ENCODE assay signal across 8 cellular contexts in the genomic region with DNA sequence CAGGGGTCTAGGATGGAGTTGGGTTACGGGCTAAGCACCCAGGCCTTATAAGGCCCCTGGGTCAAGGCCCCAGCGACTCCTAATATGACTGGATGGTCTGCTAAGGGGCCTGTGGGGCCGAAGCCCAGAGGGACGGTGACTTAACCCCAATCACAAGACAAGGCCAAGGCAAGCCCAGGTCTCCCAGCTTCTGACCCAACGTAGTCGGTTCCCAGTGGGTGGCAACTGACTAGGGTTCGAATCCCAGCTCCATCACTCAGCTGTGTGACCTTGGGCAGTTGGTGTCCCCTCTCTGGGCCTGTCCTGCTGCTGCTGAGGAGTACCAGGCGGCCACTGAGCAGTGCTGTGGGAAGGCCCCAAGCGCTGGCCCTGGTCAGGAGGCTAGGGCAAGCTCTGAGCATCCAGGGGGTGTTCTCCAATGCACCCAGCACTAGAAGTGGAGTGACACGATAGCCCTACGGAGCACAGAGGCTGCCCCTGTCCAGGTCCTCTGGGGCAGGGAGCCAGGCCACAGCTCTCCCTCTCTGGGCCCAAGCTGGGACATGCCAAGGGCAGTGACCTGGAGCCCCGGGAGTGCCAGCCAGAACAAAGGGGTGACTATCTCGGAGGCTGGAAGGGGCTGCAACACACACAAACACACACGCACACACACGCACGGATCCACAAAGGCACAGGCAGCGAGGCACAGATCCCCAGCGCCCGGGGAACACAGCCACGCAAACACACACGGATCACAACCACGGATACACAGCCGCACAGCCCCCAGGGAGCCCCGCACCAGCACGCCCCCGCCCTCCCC. TPM values are rescaled to one million over a fixed set of nuclear protein-coding genes. Genes with fewer than 3 reads are reported as not detected.
DNase-seq lines count a peak whose midpoint lies in the region; ATAC-seq and TF ChIP-seq lines count a peak whose summit lies in the region.

No MANE protein-coding gene starts in this region.

- ATAC-seq in left ventricle myocardium superior (peak; percentile 55), GM18498 (IDR thresholded peaks at IDR 0.05; ENCODE audit: unreplicated experiment) (no peak)

- H3K4me1 Mint-ChIP-seq in activated T-helper 1 cell treated with anti-CD3 and anti-CD28 coated beads, Interleukin-12 subunit alpha, Interleukin-12 subunit beta, Interleukin-2, Interleukin-4 antibody, amounts not matched to agents 30 ng/mL and 10 ng/mL and 1 ng/mL, durations not matched to agents 14 hours and 24 hours and 36 hours (ENCODE audit: low read depth): peaks cover 4% of the 10 kb centered on the region

- H3K27ac Mint-ChIP-seq in activated T-helper 1 cell treated with anti-CD3 and anti-CD28 coated beads, Interleukin-12 subunit alpha, Interleukin-12 subunit beta, Interleukin-2, Interleukin-4 antibody, amounts not matched to agents 30 ng/mL and 10 ng/mL and 1 ng/mL, durations not matched to agents 14 hours and 24 hours and 36 hours: no peak overlapping the region

- TF ChIP-seq CTCF in retinal pigment epithelial cell (conservative IDR thresholded peaks at IDR 0.05; ENCODE audit: low read depth, low read length): no peak

- in situ Hi-C loops in G401 (cut with HindIII; ENCODE audit: low sequenced_read_pairs): no loop called here

- peak overlapping the region; percentile 57 for H3K4me3 ChIP-seq in retinal pigment epithelial cell (ENCODE audit: low read length)

- H3K27me3 Mint-ChIP-seq in activated T-helper 1 cell treated with anti-CD3 and anti-CD28 coated beads, Interleukin-12 subunit alpha, Interleukin-12 subunit beta, Interleukin-2, Interleukin-4 antibody, amounts not matched to agents 30 ng/mL and 10 ng/mL and 1 ng/mL, durations not matched to agents 14 hours and 24 hours and 36 hours (ENCODE audit: insufficient read depth): peaks cover 6% of the 10 kb centered on the region

- H3K9me3 Mint-ChIP-seq in activated T-helper 1 cell treated with anti-CD3 and anti-CD28 coated beads, Interleukin-12 subunit alpha, Interleukin-12 subunit beta, Interleukin-2, Interleukin-4 antibody, amounts not matched to agents 30 ng/mL and 10 ng/mL and 1 ng/mL, durations not matched to agents 14 hours and 24 hours and 36 hours: no peaks in the 10 kb centered on the region

- peak; percentile 31 for DNase-seq in EL
- DNase-seq in activated T-helper 1 cell treated with anti-CD3 and anti-CD28 coated beads, Interleukin-12 subunit alpha, Interleukin-12 subunit beta, Interleukin-2, Interleukin-4 antibody, amounts not matched to agents 30 ng/mL and 10 ng/mL and 1 ng/mL, durations not matched to agents 14 hours and 24 hours and 36 hours (ENCODE audit: low spot score): no peak
- DNase-seq in left ventricle myocardium superior: peak; percentile 75
- DNase-seq in retinal pigment epithelial cell (ENCODE audit: low read depth): no peak
- no peak for DNase-seq in DMS 273 treated with DMSO at 0.1 percent for 48 hours (lab: John Stamatoyannopoulos, UW)
- DNase-seq in NCI-H2029 (lab: John Stamatoyannopoulos, UW): no peak
- DNase-seq in G401 (ENCODE audit: low spot score): no peak

- peak overlapping the region; percentile 19 for H3K4me3 Mint-ChIP-seq in activated T-helper 1 cell treated with anti-CD3 and anti-CD28 coated beads, Interleukin-12 subunit alpha, Interleukin-12 subunit beta, Interleukin-2, Interleukin-4 antibody, amounts not matched to agents 30 ng/mL and 10 ng/mL and 1 ng/mL, durations not matched to agents 14 hours and 24 hours and 36 hours

- intact Hi-C loops in activated T-helper 1 cell treated with anti-CD3 and anti-CD28 coated beads, Interleukin-12 subunit alpha, Interleukin-12 subunit beta, Interleukin-2, Interleukin-4 antibody, amounts not matched to agents 30 ng/mL and 10 ng/mL and 1 ng/mL, durations not matched to agents 14 hours and 24 hours and 36 hours (cut with micrococcal nuclease): no loop called here
- intact Hi-C loops in left ventricle myocardium superior (cut with micrococcal nuclease): loop anchor here (10.0 kb wide), 1 partner anchor 92 kb away; a partner anchor contains a TSS

- H3K36me3 Mint-ChIP-seq in activated T-helper 1 cell treated with anti-CD3 and anti-CD28 coated beads, Interleukin-12 subunit alpha, Interleukin-12 subunit beta, Interleukin-2, Interleukin-4 antibody, amounts not matched to agents 30 ng/mL and 10 ng/mL and 1 ng/mL, durations not matched to agents 14 hours and 24 hours and 36 hours (ENCODE audit: low read depth): peaks cover 7% of the 10 kb centered on the region

RNA-seq across cellular contexts. Expression of a gene that starts 0.5 kb away (rescaled TPM):
- 17.2 and 20.8 TPM in 2 replicates for total RNA-seq in activated T-helper 1 cell treated with anti-CD3 and anti-CD28 coated beads, Interleukin-12 subunit alpha, Interleukin-12 subunit beta, Interleukin-2, Interleukin-4 antibody, amounts not matched to agents 30 ng/mL and 10 ng/mL and 1 ng/mL, durations not matched to agents 14 hours and 24 hours and 36 hours
- 853 TPM for total RNA-seq in left ventricle myocardium superior
- 46.4 and 62.6 TPM in 2 replicates for total RNA-seq in G401 (2014; rRNA removed; shearing (Covaris generic))

RNA-seq across cellular contexts. Expression of a gene that starts 22.4 kb away (rescaled TPM):
- total RNA-seq in activated T-helper 1 cell treated with anti-CD3 and anti-CD28 coated beads, Interleukin-12 subunit alpha, Interleukin-12 subunit beta, Interleukin-2, Interleukin-4 antibody, amounts not matched to agents 30 ng/mL and 10 ng/mL and 1 ng/mL, durations not matched to agents 14 hours and 24 hours and 36 hours: 60.6 and 62.4 TPM in 2 replicates
- 50.5 TPM for total RNA-seq in left ventricle myocardium superior
- 44.8 and 73.0 TPM in 2 replicates for total RNA-seq in G401 (2014; rRNA removed; shearing (Covaris generic))

RNA-seq across cellular contexts. Expression of a gene that starts 22.5 kb away (rescaled TPM):
- 32.2 and 33.0 TPM in 2 replicates for total RNA-seq in activated T-helper 1 cell treated with anti-CD3 and anti-CD28 coated beads, Interleukin-12 subunit alpha, Interleukin-12 subunit beta, Interleukin-2, Interleukin-4 antibody, amounts not matched to agents 30 ng/mL and 10 ng/mL and 1 ng/mL, durations not matched to agents 14 hours and 24 hours and 36 hours
- total RNA-seq in left ventricle myocardium superior: 134 TPM
- 2.6 and 4.4 TPM in 2 replicates for total RNA-seq in G401 (2014; rRNA removed; shearing (Covaris generic))

RNA-seq across cellular contexts. Expression of a gene that starts 39.9 kb away (rescaled TPM):
- 30.8 and 31.6 TPM in 2 replicates for total RNA-seq in activated T-helper 1 cell treated with anti-CD3 and anti-CD28 coated beads, Interleukin-12 subunit alpha, Interleukin-12 subunit beta, Interleukin-2, Interleukin-4 antibody, amounts not matched to agents 30 ng/mL and 10 ng/mL and 1 ng/mL, durations not matched to agents 14 hours and 24 hours and 36 hours
- 28.5 TPM for total RNA-seq in left ventricle myocardium superior
- 31.9 and 32.8 TPM in 2 replicates for total RNA-seq in G401 (2014; rRNA removed; shearing (Covaris generic))

RNA-seq across cellular contexts. Expression of a gene that starts 53.6 kb away (rescaled TPM):
- 1.1 and 1.2 TPM in 2 replicates for total RNA-seq in activated T-helper 1 cell treated with anti-CD3 and anti-CD28 coated beads, Interleukin-12 subunit alpha, Interleukin-12 subunit beta, Interleukin-2, Interleukin-4 antibody, amounts not matched to agents 30 ng/mL and 10 ng/mL and 1 ng/mL, durations not matched to agents 14 hours and 24 hours and 36 hours
- total RNA-seq in left ventricle myocardium superior: not detected
- 0.68 and 23.4 TPM in 2 replicates for total RNA-seq in G401 (2014; rRNA removed; shearing (Covaris generic))

Comparison
In these comparisons a context has a peak if more than half of its experiments do, and no peak if none do; other contexts are left out.
1. DNase-seq: peak in EL (single experiment) and left ventricle myocardium superior (single experiment); none in activated T-helper 1 cell treated with anti-CD3 and anti-CD28 coated beads, Interleukin-12 subunit alpha, Interleukin-12 subunit beta, Interleukin-2, Interleukin-4 antibody, amounts not matched to agents 30 ng/mL and 10 ng/mL and 1 ng/mL, durations not matched to agents 14 hours and 24 hours and 36 hours (single experiment), retinal pigment epithelial cell (single experiment), DMS 273 treated with DMSO at 0.1 percent for 48 hours (single experiment), NCI-H2029 (single experiment) and G401 (single experiment).
2. RNA of a gene that starts 0.5 kb away (total RNA-seq): 853 TPM in left ventricle myocardium superior (single experiment); 46.4 to 62.6 TPM in G401 and 17.2 to 20.8 TPM in activated T-helper 1 cell treated with anti-CD3 and anti-CD28 coated beads, Interleukin-12 subunit alpha, Interleukin-12 subunit beta, Interleukin-2, Interleukin-4 antibody, amounts not matched to agents 30 ng/mL and 10 ng/mL and 1 ng/mL, durations not matched to agents 14 hours and 24 hours and 36 hours; every median in the first group is over 10 times any median in the second.